In the genomic region with DNA sequence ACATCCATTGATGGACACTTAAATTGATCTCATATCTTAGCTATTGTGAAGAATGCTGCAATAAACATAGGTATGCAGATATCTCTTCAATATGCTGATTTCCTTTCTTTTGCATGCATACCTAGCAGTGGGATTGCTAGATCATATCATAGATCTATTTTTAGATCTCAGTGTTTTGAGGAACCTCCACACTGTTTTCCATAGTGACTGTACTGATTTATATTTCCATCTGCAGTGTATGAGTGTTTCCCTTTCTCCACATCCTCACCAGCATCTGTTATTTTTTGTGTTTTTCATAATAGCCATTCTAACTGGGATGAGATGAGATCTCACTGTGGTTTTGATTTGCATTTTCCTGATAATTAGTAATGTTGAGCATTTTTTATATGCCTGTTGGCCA, we compare ENCODE assay signal across 25 cellular contexts.
"Had no signal": no experiment of that assay in that cellular context is flagged by ENCODE, and none has a peak within 500 bp of the region (broad histone marks: within the 10 kb centered on the region; RNA-seq: fewer than 3 reads in every experiment).

No MANE protein-coding gene starts in this region.

- H3K4me3 ChIP-seq: colonic mucosa, MG63 had no signal

- ATAC-seq: activated T-helper 17 cell treated with anti-CD3 and anti-CD28 coated beads, Interleukin-2, amount 50 U/mL, for 72 hours; PC-3; T-helper 17 cell had no signal

- H3K27ac ChIP-seq: colonic mucosa, VCaP had no signal

- H3K36me3 ChIP-seq: colonic mucosa, MG63 had no signal

- H3K4me3 Mint-ChIP-seq: activated CD4-positive, alpha-beta memory T cell treated with anti-CD3 and anti-CD28 coated beads, Interleukin-2, amount 10 ng/mL, durations not matched to agents 7 days and 5 days; activated naive CD4-positive, alpha-beta T cell treated with anti-CD3 and anti-CD28 coated beads for 36 hours; activated naive CD8-positive, alpha-beta T cell; activated T-helper 17 cell treated with anti-CD3 and anti-CD28 coated beads, Interleukin-2, amount 50 U/mL, for 72 hours; T-helper 17 cell had no signal

- H3K4me1 Mint-ChIP-seq: activated T-helper 17 cell treated with anti-CD3 and anti-CD28 coated beads, Interleukin-2, amount 50 U/mL, for 72 hours had no signal

- DNase-seq: activated CD4-positive, alpha-beta memory T cell treated with anti-CD3 and anti-CD28 coated beads, Interleukin-2, amount 10 ng/mL, durations not matched to agents 7 days and 5 days; activated CD4-positive, alpha-beta T cell treated with anti-CD3 and anti-CD28 coated beads, Interleukin-2, amount 50 U/mL, for 1 hour; activated CD4-positive, CD25-positive, alpha-beta regulatory T cell; activated gamma-delta T cell; activated naive CD4-positive, alpha-beta T cell treated with anti-CD3 and anti-CD28 coated beads for 36 hours; activated T-cell treated with anti-CD3 and anti-CD28 coated beads for 4 hours; activated T-cell treated with anti-CD3 and anti-CD28 coated beads, Interleukin-2, amount 50 U/mL, for 48 hours; amygdala; cerebellar nuclear complex; colonic mucosa; KG1; MG63; NCI-H1048; NCI-H1930; NCI-H2171; NCI-H226; NCI-H526 treated with DMSO at 0.1 percent for 48 hours; NK-92 treated with Interleukin-12 subunit alpha and Interleukin-12 subunit beta, amount 100 ng/mL, for 24 hours; PC-3; SHP77 treated with DMSO at 0.1 percent for 48 hours; T-helper 17 cell had no signal

- FAIRE-seq: RCC 7860 had no signal

- H3K9me3 ChIP-seq: colonic mucosa, MG63 had no signal

- H3K27me3 ChIP-seq: colonic mucosa, MG63 had no signal

- H3K27me3 Mint-ChIP-seq: activated naive CD8-positive, alpha-beta T cell; activated T-helper 17 cell treated with anti-CD3 and anti-CD28 coated beads, Interleukin-2, amount 50 U/mL, for 72 hours; T-helper 17 cell had no signal

- H3K27ac Mint-ChIP-seq: activated CD4-positive, alpha-beta memory T cell treated with anti-CD3 and anti-CD28 coated beads, Interleukin-2, amount 10 ng/mL, durations not matched to agents 7 days and 5 days; activated naive CD4-positive, alpha-beta T cell treated with anti-CD3 and anti-CD28 coated beads for 36 hours; activated naive CD8-positive, alpha-beta T cell; activated T-helper 17 cell treated with anti-CD3 and anti-CD28 coated beads, Interleukin-2, amount 50 U/mL, for 72 hours; T-helper 17 cell had no signal

- H3K4me1 ChIP-seq: colonic mucosa had no signal

- H3K9me3 Mint-ChIP-seq: activated T-helper 17 cell treated with anti-CD3 and anti-CD28 coated beads, Interleukin-2, amount 50 U/mL, for 72 hours had no signal
